ENCODE assay signal across 8 cellular contexts in genomic region chr7:24819916-24820689, GRCh38.
DNase-seq lines count a peak whose midpoint lies in the region; ATAC-seq and TF ChIP-seq lines count a peak whose summit lies in the region.

No MANE protein-coding gene starts in this region.

- no peaks in the 10 kb centered on the region for H3K4me1 ChIP-seq in uterus

- TF ChIP-seq CTCF in GM12801 (IDR thresholded peaks at IDR 0.05; ENCODE audit: extremely low read depth, insufficient read length) (peak; percentile 46), NB4 (IDR thresholded peaks at IDR 0.05; ENCODE audit: low read depth, low read length) (peak; percentile 93), glutamatergic neuron (IDR thresholded peaks at IDR 0.05; ENCODE audit: partially characterized antibody, unreplicated experiment) (peak; percentile 81), uterus (IDR thresholded peaks at IDR 0.05) (peak; percentile 70 to 79 (median 76))

- intact Hi-C loops in uterus (cut with DNase I; ENCODE audit: low total_unique reads), result loop anchor here (5.0 kb wide), 1 partner anchor 252 kb away; no protein-coding TSS in a partner anchor

- H3K27ac Mint-ChIP-seq in activated naive CD4-positive, alpha-beta T cell treated with anti-CD3 and anti-CD28 coated beads, Interleukin-2, amount 10 ng/mL, durations not matched to agents 7 days and 5 days, result peak overlapping the region; percentile 98
- H3K27ac Mint-ChIP-seq in glutamatergic neuron (ENCODE audit: unreplicated experiment), result no peak overlapping the region

- H3K4me3 Mint-ChIP-seq in activated naive CD4-positive, alpha-beta T cell treated with anti-CD3 and anti-CD28 coated beads, Interleukin-2, amount 10 ng/mL, durations not matched to agents 7 days and 5 days, result peak overlapping the region; percentile 60
- no peak overlapping the region for H3K4me3 Mint-ChIP-seq in glutamatergic neuron (ENCODE audit: unreplicated experiment)

- H3K4me3 ChIP-seq in NB4 (ENCODE audit: low read depth, low read length), result no peak overlapping the region
- H3K4me3 ChIP-seq in uterus, result no peak overlapping the region

- CTCF ChIA-PET in activated naive CD4-positive, alpha-beta T cell treated with anti-CD3 and anti-CD28 coated beads, Interleukin-2, amount 10 ng/mL, durations not matched to agents 7 days and 5 days (lab: Charles Lee), result interaction anchor here (0.6 to 4.1 kb wide), 27 partner anchors 8 to 278 kb away, joined by 3 to 82 read pairs (median 6); partner anchors contain the start of gene OSBPL3

- H3K27ac ChIP-seq in uterus, result peak overlapping the region; percentile 56 to 61

- no peaks in the 10 kb centered on the region for H3K27me3 Mint-ChIP-seq in activated naive CD4-positive, alpha-beta T cell treated with anti-CD3 and anti-CD28 coated beads, Interleukin-2, amount 10 ng/mL, durations not matched to agents 7 days and 5 days
- no peaks in the 10 kb centered on the region for H3K27me3 Mint-ChIP-seq in glutamatergic neuron (ENCODE audit: unreplicated experiment)

- no peaks in the 10 kb centered on the region for H3K36me3 ChIP-seq in uterus

- H3K9me3 Mint-ChIP-seq in activated naive CD4-positive, alpha-beta T cell treated with anti-CD3 and anti-CD28 coated beads, Interleukin-2, amount 10 ng/mL, durations not matched to agents 7 days and 5 days, result no peaks in the 10 kb centered on the region
- peaks cover 5% of the 10 kb centered on the region for H3K9me3 Mint-ChIP-seq in glutamatergic neuron (ENCODE audit: unreplicated experiment)

- no peaks in the 10 kb centered on the region for H3K9me3 ChIP-seq in uterus

- peaks cover 49% of the 10 kb centered on the region for H3K36me3 Mint-ChIP-seq in activated naive CD4-positive, alpha-beta T cell treated with anti-CD3 and anti-CD28 coated beads, Interleukin-2, amount 10 ng/mL, durations not matched to agents 7 days and 5 days
- no peaks in the 10 kb centered on the region for H3K36me3 Mint-ChIP-seq in glutamatergic neuron (ENCODE audit: unreplicated experiment)

- peaks cover 58% of the 10 kb centered on the region for H3K4me1 Mint-ChIP-seq in activated naive CD4-positive, alpha-beta T cell treated with anti-CD3 and anti-CD28 coated beads, Interleukin-2, amount 10 ng/mL, durations not matched to agents 7 days and 5 days
- H3K4me1 Mint-ChIP-seq in glutamatergic neuron (ENCODE audit: low read depth, unreplicated experiment), result peaks cover 4% of the 10 kb centered on the region

- TF ChIP-seq POLR2A in NB4 (IDR thresholded peaks at IDR 0.05; ENCODE audit: extremely low read depth, insufficient read length) (no peak), uterus (IDR thresholded peaks at IDR 0.05) (no peak)

- peak; percentile 67 for ATAC-seq in HG02571 (IDR thresholded peaks at IDR 0.05; ENCODE audit: unreplicated experiment)

- no peaks in the 10 kb centered on the region for H3K27me3 ChIP-seq in uterus

- peak; percentile 91 for DNase-seq in NB4 (ENCODE audit: low read depth)
- DNase-seq in SKM-1 (lab: John Stamatoyannopoulos, UW; ENCODE audit: unreplicated experiment), result peak; percentile 65
- DNase-seq in activated naive CD4-positive, alpha-beta T cell treated with anti-CD3 and anti-CD28 coated beads, Interleukin-2, amount 10 ng/mL, durations not matched to agents 7 days and 5 days, result peak; percentile 83
- peak; percentile 72 for DNase-seq in glutamatergic neuron
- peak; percentile 76 for DNase-seq in putamen (ENCODE audit: low spot score)
- DNase-seq in uterus, result peak; percentile 73 to 83
